Comparison of ENCODE assay signal across 2 cellular contexts in the genomic region with DNA sequence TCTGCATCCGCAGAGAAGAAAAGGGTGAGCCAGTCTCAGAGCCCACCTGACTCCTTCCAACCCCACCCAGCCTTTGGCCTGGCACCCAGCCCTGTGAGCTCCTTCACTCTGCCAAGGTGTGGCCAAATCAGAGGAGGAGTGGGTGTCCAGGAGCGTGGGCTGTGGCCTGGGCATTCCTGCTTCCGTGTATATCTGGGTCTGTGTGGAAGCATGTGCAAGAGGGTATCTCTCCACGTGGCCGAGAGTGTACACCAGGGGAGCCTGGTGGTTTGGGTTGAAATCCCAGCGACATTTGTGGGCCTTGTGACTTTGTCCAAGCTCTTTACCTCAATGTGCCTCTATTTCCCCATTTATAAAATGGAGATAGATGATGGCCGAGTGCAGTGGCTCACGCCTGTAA.
TF ChIP-seq lines count a peak whose summit lies in the region.

No MANE protein-coding gene starts in this region.

TF ChIP-seq in HepG2, 621 proteins besides CTCF, POLR2A, EP300 and RAD21:
- TF ChIP-seq MAFG (CRISPR knock-in tag; IDR thresholded peaks at IDR 0.05) (no peak), ZKSCAN1 (IDR thresholded peaks at IDR 0.05; ENCODE audit: low read length) (no peak), ZNF367 (CRISPR knock-in tag; IDR thresholded peaks at IDR 0.05; ENCODE audit: borderline replicate concordance) (no peak)
- TF ChIP-seq, protein P1, sequence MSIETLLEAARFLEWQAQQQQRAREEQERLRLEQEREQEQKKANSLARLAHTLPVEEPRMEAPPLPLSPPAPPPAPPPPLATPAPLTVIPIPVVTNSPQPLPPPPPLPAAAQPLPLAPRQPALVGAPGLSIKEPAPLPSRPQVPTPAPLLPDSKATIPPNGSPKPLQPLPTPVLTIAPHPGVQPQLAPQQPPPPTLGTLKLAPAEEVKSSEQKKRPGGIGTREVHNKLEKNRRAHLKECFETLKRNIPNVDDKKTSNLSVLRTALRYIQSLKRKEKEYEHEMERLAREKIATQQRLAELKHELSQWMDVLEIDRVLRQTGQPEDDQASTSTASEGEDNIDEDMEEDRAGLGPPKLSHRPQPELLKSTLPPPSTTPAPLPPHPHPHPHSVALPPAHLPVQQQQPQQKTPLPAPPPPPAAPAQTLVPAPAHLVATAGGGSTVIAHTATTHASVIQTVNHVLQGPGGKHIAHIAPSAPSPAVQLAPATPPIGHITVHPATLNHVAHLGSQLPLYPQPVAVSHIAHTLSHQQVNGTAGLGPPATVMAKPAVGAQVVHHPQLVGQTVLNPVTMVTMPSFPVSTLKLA (IDR thresholded peaks at IDR 0.05), result peak; percentile 79

TF ChIP-seq in H1, 55 proteins besides CTCF, POLR2A, EP300 and RAD21:
- TF ChIP-seq SP4 (IDR thresholded peaks at IDR 0.05; ENCODE audit: low read length) (no peak), CEBPB (IDR thresholded peaks at IDR 0.05; ENCODE audit: low read depth, low read length) (no peak)
